1 cellular context compared by ENCODE assay signal in genomic region chr3:183635431-183636220, GRCh38.
TF ChIP-seq lines count a peak whose summit lies in the region.

TSS of gene KLHL24 (plus strand) at chr3:183635623. CDS start at chr3:183650357, 14,734 bp downstream.

TF ChIP-seq in K562, 482 proteins besides CTCF, POLR2A, EP300 and RAD21 (continued from another document):
- TF ChIP-seq KDM1A (IDR thresholded peaks at IDR 0.05) (no peak), ZFPM2 (CRISPR knock-in tag; IDR thresholded peaks at IDR 0.05) (no peak), SP2 (IDR thresholded peaks at IDR 0.05; ENCODE audit: extremely low read depth, low read depth, low read length, poor library complexity, severe bottlenecking) (no peak), ZNF830 (CRISPR knock-in tag; IDR thresholded peaks at IDR 0.05) (no peak), PHB (CRISPR knock-in tag; IDR thresholded peaks at IDR 0.05) (no peak), KAT2B (IDR thresholded peaks at IDR 0.05; ENCODE audit: low read depth, low read length) (no peak), MEF2D (tag; conservative IDR thresholded peaks at IDR 0.05; ENCODE audit: low read depth) (no peak), CREB1 (IDR thresholded peaks at IDR 0.05) (peak; percentile 73; the same call in 1 of the 2 replicates), CREB1 (CRISPR knock-in tag; IDR thresholded peaks at IDR 0.05) (peak; percentile 68), HNRNPK (IDR thresholded peaks at IDR 0.05; ENCODE audit: low read depth, low read length, poor library complexity, severe bottlenecking) (no peak), ZBTB11 (CRISPR knock-in tag; IDR thresholded peaks at IDR 0.05) (no peak), TAF15 (IDR thresholded peaks at IDR 0.05; ENCODE audit: low read depth, low read length) (no peak), ZFP36 (IDR thresholded peaks at IDR 0.05; ENCODE audit: low read depth, low read length, partially characterized antibody) (no peak), FOXA1 (IDR thresholded peaks at IDR 0.05; ENCODE audit: borderline replicate concordance) (no peak), HMGN3 (IDR thresholded peaks at IDR 0.05; ENCODE audit: borderline replicate concordance, extremely low read depth, insufficient read length, low read depth, low read length) (peak; percentile 63), TSC22D4 (tag; IDR thresholded peaks at IDR 0.05) (no peak), ELK1 (CRISPR knock-in tag; IDR thresholded peaks at IDR 0.05) (no peak), HBP1 (CRISPR knock-in tag; IDR thresholded peaks at IDR 0.05) (no peak), SNIP1 (IDR thresholded peaks at IDR 0.05; ENCODE audit: low read depth) (no peak), STAG1 (CRISPR knock-in tag; IDR thresholded peaks at IDR 0.05; ENCODE audit: borderline replicate concordance) (no peak), THRA (IDR thresholded peaks at IDR 0.05) (no peak), GATA2 (CRISPR knock-in tag; IDR thresholded peaks at IDR 0.05) (no peak), ZNF511 (CRISPR knock-in tag; IDR thresholded peaks at IDR 0.05) (no peak), ZNF354B (CRISPR knock-in tag; IDR thresholded peaks at IDR 0.05) (no peak), SREBF2 (CRISPR knock-in tag; IDR thresholded peaks at IDR 0.05) (no peak), HMBOX1 (IDR thresholded peaks at IDR 0.05) (no peak), HNRNPL (IDR thresholded peaks at IDR 0.05; ENCODE audit: low read depth, low read length) (no peak), ZNF583 (CRISPR knock-in tag; IDR thresholded peaks at IDR 0.05) (no peak), ZNF766 (CRISPR knock-in tag; conservative IDR thresholded peaks at IDR 0.05) (peak; percentile 67; the same call in 1 of the 2 replicates), HMGXB4 (CRISPR knock-in tag; IDR thresholded peaks at IDR 0.05) (no peak; the same call in 1 of the 2 replicates), CCAR2 (IDR thresholded peaks at IDR 0.05; ENCODE audit: low read depth, low read length) (no peak), ESRRB (CRISPR knock-in tag; IDR thresholded peaks at IDR 0.05; ENCODE audit: borderline replicate concordance) (no peak), BDP1 (IDR thresholded peaks at IDR 0.05; ENCODE audit: insufficient read depth, insufficient read length) (no peak), ZNF282 (CRISPR knock-in tag; IDR thresholded peaks at IDR 0.05) (no peak), FOXJ3 (CRISPR knock-in tag; IDR thresholded peaks at IDR 0.05) (no peak), SOX6 (IDR thresholded peaks at IDR 0.05) (no peak), NFATC3 (IDR thresholded peaks at IDR 0.05) (no peak), HMG20A (CRISPR knock-in tag; conservative IDR thresholded peaks at IDR 0.05) (no peak), ZNF224 (CRISPR knock-in tag; IDR thresholded peaks at IDR 0.05) (0 out of 2 replicates have a peak, but pooled peaks have one; percentile 25), ZHX1 (conservative IDR thresholded peaks at IDR 0.05; ENCODE audit: low read length) (no peak), THRB (CRISPR knock-in tag; conservative IDR thresholded peaks at IDR 0.05) (no peak), ZNF644 (tag; IDR thresholded peaks at IDR 0.05; ENCODE audit: low read depth) (no peak), ZNF764 (CRISPR knock-in tag; IDR thresholded peaks at IDR 0.05; ENCODE audit: low read depth) (no peak), MNT (conservative IDR thresholded peaks at IDR 0.05) (peak; percentile 99)
